16 cellular contexts compared by ENCODE assay signal in genomic region chr15:79953951-79954444, GRCh38. TPM values are rescaled to one million over a fixed set of nuclear protein-coding genes. Genes with fewer than 3 reads are reported as not detected.
A peak's percentile ranks its signal among the peaks of the same experiment; 100 is the strongest.
DNase-seq lines count a peak whose midpoint lies in the region; ATAC-seq and TF ChIP-seq lines count a peak whose summit lies in the region.
"Had no signal": no experiment of that assay in that cellular context is flagged by ENCODE, and none has a peak within 500 bp of the region (broad histone marks: within the 10 kb centered on the region; RNA-seq: fewer than 3 reads in every experiment).

No MANE protein-coding gene starts in this region.

- H3K27me3 Mint-ChIP-seq in T-helper 2 cell treated with Interferon-gamma antibody and Interleukin-4, amounts not matched to agents 5 μg/mL and 100 μg/mL, for 36 hours (ENCODE audit: low read depth), result no peaks in the 10 kb centered on the region
- no peaks in the 10 kb centered on the region for H3K27me3 Mint-ChIP-seq in effector memory CD8-positive, alpha-beta T cell
- no peaks in the 10 kb centered on the region for H3K27me3 Mint-ChIP-seq in stimulated activated naive B cell treated with anti-CD40 and anti-IgM and Interleukin-4, amounts not matched to agents 10 μg/mL and 1 μg/mL and 100 μg/mL, for 72 hours
- H3K27me3 Mint-ChIP-seq: activated T-cell treated with anti-CD3 and anti-CD28 coated beads, Interleukin-2, amount 50 U/mL, for 24 hours had no signal

- peaks cover 3% of the 10 kb centered on the region for H3K36me3 Mint-ChIP-seq in T-helper 2 cell treated with Interferon-gamma antibody and Interleukin-4, amounts not matched to agents 5 μg/mL and 100 μg/mL, for 36 hours (ENCODE audit: low read depth)
- H3K36me3 Mint-ChIP-seq in effector memory CD8-positive, alpha-beta T cell (ENCODE audit: insufficient read depth), result no peaks in the 10 kb centered on the region
- peaks cover 5 to 8% of the 10 kb centered on the region in 2 donors for H3K36me3 Mint-ChIP-seq in stimulated activated naive B cell treated with anti-CD40 and anti-IgM and Interleukin-4, amounts not matched to agents 10 μg/mL and 1 μg/mL and 100 μg/mL, for 72 hours

- H3K9me3 ChIP-seq in sigmoid colon, result no peaks in the 10 kb centered on the region
- H3K9me3 ChIP-seq: Caco-2, heart left ventricle, ovary had no signal

- peak; percentile 24 for ATAC-seq in effector memory CD8-positive, alpha-beta T cell (replicated peaks)
- ATAC-seq in stimulated activated naive B cell treated with anti-CD40 and anti-IgM and Interleukin-4, amounts not matched to agents 10 μg/mL and 1 μg/mL and 100 μg/mL, for 72 hours (replicated peaks), result peak; percentile 22 to 31
- no peak for ATAC-seq in GM18873 (IDR thresholded peaks at IDR 0.05; ENCODE audit: low FRiP score, unreplicated experiment)

- no peak for DNase-seq in T-helper 2 cell treated with Interferon-gamma antibody and Interleukin-4, amounts not matched to agents 5 μg/mL and 100 μg/mL, for 36 hours (ENCODE audit: low spot score)
- DNase-seq in T-helper 2 cell, result no peak
- DNase-seq in NCI-H69 (lab: John Stamatoyannopoulos, UW), result peak; percentile 1
- DNase-seq in effector memory CD8-positive, alpha-beta T cell, result no peak
- DNase-seq in stimulated activated naive B cell treated with anti-CD40 and anti-IgM and Interleukin-4, amounts not matched to agents 10 μg/mL and 1 μg/mL and 100 μg/mL, for 72 hours, result no peak
- DNase-seq in NCI-H446 treated with DMSO at 0.1 percent for 48 hours (lab: John Stamatoyannopoulos, UW), result no peak
- DNase-seq in sigmoid colon, result no peak
- DNase-seq: 8988T; activated T-cell treated with anti-CD3 and anti-CD28 coated beads, Interleukin-2, amount 50 U/mL, for 24 hours; Caco-2; NCI-H526 treated with DMSO at 0.1 percent for 48 hours; ovary had no signal

- intact Hi-C loops in sigmoid colon (cut with DNase I), result no loop called here

- H3K4me1 Mint-ChIP-seq in T-helper 2 cell treated with Interferon-gamma antibody and Interleukin-4, amounts not matched to agents 5 μg/mL and 100 μg/mL, for 36 hours (ENCODE audit: low read depth), result peaks cover 22% of the 10 kb centered on the region
- H3K4me1 Mint-ChIP-seq in effector memory CD8-positive, alpha-beta T cell (ENCODE audit: low read depth in 2 of 2), result peaks cover 7 to 10% of the 10 kb centered on the region in 2 donors
- peaks cover 29 to 61% of the 10 kb centered on the region in 2 donors for H3K4me1 Mint-ChIP-seq in stimulated activated naive B cell treated with anti-CD40 and anti-IgM and Interleukin-4, amounts not matched to agents 10 μg/mL and 1 μg/mL and 100 μg/mL, for 72 hours

- H3K36me3 ChIP-seq in sigmoid colon, result no peaks in the 10 kb centered on the region
- H3K36me3 ChIP-seq: heart left ventricle, ovary had no signal

- H3K4me1 ChIP-seq in sigmoid colon, result no peaks in the 10 kb centered on the region
- H3K4me1 ChIP-seq: Caco-2 had no signal

- no peak for TF ChIP-seq EP300 in sigmoid colon (IDR thresholded peaks at IDR 0.05)

- no peaks in the 10 kb centered on the region for H3K9me3 Mint-ChIP-seq in T-helper 2 cell treated with Interferon-gamma antibody and Interleukin-4, amounts not matched to agents 5 μg/mL and 100 μg/mL, for 36 hours
- H3K9me3 Mint-ChIP-seq in effector memory CD8-positive, alpha-beta T cell, result no peaks in the 10 kb centered on the region
- peaks cover 0 to 9% of the 10 kb centered on the region in 2 donors for H3K9me3 Mint-ChIP-seq in stimulated activated naive B cell treated with anti-CD40 and anti-IgM and Interleukin-4, amounts not matched to agents 10 μg/mL and 1 μg/mL and 100 μg/mL, for 72 hours
- H3K9me3 Mint-ChIP-seq: activated T-cell treated with anti-CD3 and anti-CD28 coated beads, Interleukin-2, amount 50 U/mL, for 24 hours had no signal

- H3K27ac ChIP-seq in sigmoid colon, result no peak overlapping the region
- H3K27ac ChIP-seq: ovary, RWPE1 had no signal

- WGBS in sigmoid colon, 2 donors, result 51 to 77% methylated on average over 1 of the region's 1 CpG

- TF ChIP-seq CTCF in sigmoid colon (IDR thresholded peaks at IDR 0.05), result no peak

- H3K4me3 Mint-ChIP-seq in T-helper 2 cell treated with Interferon-gamma antibody and Interleukin-4, amounts not matched to agents 5 μg/mL and 100 μg/mL, for 36 hours, result no peak overlapping the region
- H3K4me3 Mint-ChIP-seq in effector memory CD8-positive, alpha-beta T cell, result no peak overlapping the region
- H3K4me3 Mint-ChIP-seq in stimulated activated naive B cell treated with anti-CD40 and anti-IgM and Interleukin-4, amounts not matched to agents 10 μg/mL and 1 μg/mL and 100 μg/mL, for 72 hours, result no peak overlapping the region
- H3K4me3 Mint-ChIP-seq: activated T-cell treated with anti-CD3 and anti-CD28 coated beads, Interleukin-2, amount 50 U/mL, for 24 hours had no signal

- H3K27ac Mint-ChIP-seq in T-helper 2 cell treated with Interferon-gamma antibody and Interleukin-4, amounts not matched to agents 5 μg/mL and 100 μg/mL, for 36 hours, result peak overlapping the region; percentile 16
- peak overlapping the region; percentile 62 to 64 for H3K27ac Mint-ChIP-seq in effector memory CD8-positive, alpha-beta T cell
- no peak overlapping the region for H3K27ac Mint-ChIP-seq in stimulated activated naive B cell treated with anti-CD40 and anti-IgM and Interleukin-4, amounts not matched to agents 10 μg/mL and 1 μg/mL and 100 μg/mL, for 72 hours
- H3K27ac Mint-ChIP-seq: activated T-cell treated with anti-CD3 and anti-CD28 coated beads, Interleukin-2, amount 50 U/mL, for 24 hours had no signal

- TF ChIP-seq POLR2A in sigmoid colon (IDR thresholded peaks at IDR 0.05), result no peak

- H3K4me3 ChIP-seq in sigmoid colon, result no peak overlapping the region
- H3K4me3 ChIP-seq: heart left ventricle, ovary, skin epidermis had no signal

- no peaks in the 10 kb centered on the region for H3K27me3 ChIP-seq in sigmoid colon
- H3K27me3 ChIP-seq: heart left ventricle, ovary had no signal

RNA-seq across cellular contexts. Expression of gene BCL2A1, which starts 17.0 kb away (rescaled TPM):
- total RNA-seq in sigmoid colon, result 1 to 10 TPM in 1 of 4 donors, not detected in 3; 1.9 TPM
- 10 to 100 TPM in 1 of 3 donors, 1 to 10 TPM in 2; 3.6 to 19.4 (median 9.6) TPM for polyA plus RNA-seq in sigmoid colon
- total RNA-seq: Caco-2 had no signal

RNA-seq across cellular contexts. Expression of gene MTHFS, which starts 57.2 kb away (rescaled TPM):
- 10 to 100 TPM in 2 of 4 donors, 1 to 10 TPM in 2; 6.9 to 31.0 (median 9.5) TPM for total RNA-seq in sigmoid colon
- polyA plus RNA-seq in sigmoid colon, result 10 to 100 TPM; 37.0 to 59.9 (median 46.2) TPM
